ENCODE assay signal across 1 cellular context in genomic region chr11:57763568-57763967, GRCh38.
TF ChIP-seq lines count a peak whose summit lies in the region.

No MANE protein-coding gene starts in this region.

TF ChIP-seq in endothelial cell of umbilical vein, 7 proteins besides CTCF, POLR2A, EP300 and RAD21 (continued from another document):
- no peak for TF ChIP-seq MAX (IDR thresholded peaks at IDR 0.05; ENCODE audit: insufficient read depth, insufficient read length)
- no peak for TF ChIP-seq EZH2 (IDR thresholded peaks at IDR 0.05; ENCODE audit: borderline replicate concordance, low read depth, low read length, severe bottlenecking)
- TF ChIP-seq POLR2AphosphoS5 (IDR thresholded peaks at IDR 0.05; ENCODE audit: insufficient read depth, low read depth, low read length) = no peak
- TF ChIP-seq FOS (IDR thresholded peaks at IDR 0.05; ENCODE audit: borderline replicate concordance, insufficient read depth, low read length) = no peak
- no peak for TF ChIP-seq GATA2 (IDR thresholded peaks at IDR 0.05; ENCODE audit: insufficient read depth, insufficient read length, low read depth, low read length)
TF ChIP-seq in endothelial cell of umbilical vein: peak in this region for 0.
